Comparison of ENCODE assay signal across 1 cellular context in the genomic region with DNA sequence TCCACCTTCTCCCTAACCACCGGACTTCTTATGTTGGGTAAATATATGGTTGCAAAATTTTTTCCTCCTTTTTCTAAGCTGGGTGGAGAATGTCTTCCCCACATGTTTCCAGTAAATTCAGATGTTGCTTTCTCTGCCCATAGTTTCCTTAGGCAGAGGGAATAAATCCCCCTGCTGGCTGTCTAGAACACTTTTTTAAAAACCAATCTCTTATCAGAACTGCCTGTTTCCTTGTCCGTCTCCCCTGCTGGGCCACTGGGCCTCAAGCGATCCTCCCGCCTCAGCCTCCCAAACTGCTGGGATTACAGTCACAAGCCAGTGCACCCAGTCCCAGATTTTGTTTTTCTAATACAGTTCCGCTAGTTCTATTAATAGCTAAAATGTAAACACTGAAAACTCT.
TF ChIP-seq lines count a peak whose summit lies in the region.

No MANE protein-coding gene starts in this region.

TF ChIP-seq in K562, 482 proteins besides CTCF, POLR2A, EP300 and RAD21:
- TF ChIP-seq RBM25 (IDR thresholded peaks at IDR 0.05; ENCODE audit: low read depth, low read length, severe bottlenecking) (peak; percentile 14), RCOR1 (IDR thresholded peaks at IDR 0.05; ENCODE audit: borderline replicate concordance in 1 of 2, low read depth in 2 of 2, low read length in 2 of 2) (0 out of 4 replicates have a peak, but pooled peaks of 1 of the 2 experiments have one; percentile 10), ARHGAP35 (IDR thresholded peaks at IDR 0.05; ENCODE audit: partially characterized antibody) (no peak)
- TF ChIP-seq, protein P1, sequence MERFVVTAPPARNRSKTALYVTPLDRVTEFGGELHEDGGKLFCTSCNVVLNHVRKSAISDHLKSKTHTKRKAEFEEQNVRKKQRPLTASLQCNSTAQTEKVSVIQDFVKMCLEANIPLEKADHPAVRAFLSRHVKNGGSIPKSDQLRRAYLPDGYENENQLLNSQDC (CRISPR knock-in tag; IDR thresholded peaks at IDR 0.05) = no peak
